1 cellular context compared by ENCODE assay signal in the genomic region with DNA sequence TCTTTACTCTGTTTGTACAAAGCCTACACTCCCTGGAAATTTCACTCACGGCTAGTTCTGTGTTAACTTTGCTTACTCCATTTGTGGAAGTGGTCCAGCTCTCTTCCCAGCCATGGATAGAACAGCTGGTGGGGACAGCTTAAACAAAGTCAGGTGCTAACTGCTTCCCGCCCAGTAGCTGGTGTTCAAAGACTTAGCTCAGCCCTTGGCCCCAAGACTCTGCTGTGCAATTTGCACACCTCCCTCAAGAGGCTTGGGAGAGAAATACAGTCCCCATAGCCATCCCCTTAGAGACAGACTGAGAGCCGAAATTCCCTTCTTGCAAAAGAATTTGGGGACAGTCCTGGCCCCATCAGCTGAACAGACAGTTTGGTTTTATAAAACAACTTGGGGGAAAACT.
TF ChIP-seq lines count a peak whose summit lies in the region.

No MANE protein-coding gene starts in this region.

TF ChIP-seq in HEK293, 187 proteins besides CTCF, POLR2A, EP300 and RAD21 (continued from another document):
- no peak for TF ChIP-seq ZNF600 (tag by site-specific recombination; IDR thresholded peaks at IDR 0.05)
- no peak for TF ChIP-seq GLI2 (tag by site-specific recombination; IDR thresholded peaks at IDR 0.05; ENCODE audit: borderline replicate concordance, low read depth)
- TF ChIP-seq ZNF280D (tag by site-specific recombination; IDR thresholded peaks at IDR 0.05), result no peak
- TF ChIP-seq, protein P1, sequence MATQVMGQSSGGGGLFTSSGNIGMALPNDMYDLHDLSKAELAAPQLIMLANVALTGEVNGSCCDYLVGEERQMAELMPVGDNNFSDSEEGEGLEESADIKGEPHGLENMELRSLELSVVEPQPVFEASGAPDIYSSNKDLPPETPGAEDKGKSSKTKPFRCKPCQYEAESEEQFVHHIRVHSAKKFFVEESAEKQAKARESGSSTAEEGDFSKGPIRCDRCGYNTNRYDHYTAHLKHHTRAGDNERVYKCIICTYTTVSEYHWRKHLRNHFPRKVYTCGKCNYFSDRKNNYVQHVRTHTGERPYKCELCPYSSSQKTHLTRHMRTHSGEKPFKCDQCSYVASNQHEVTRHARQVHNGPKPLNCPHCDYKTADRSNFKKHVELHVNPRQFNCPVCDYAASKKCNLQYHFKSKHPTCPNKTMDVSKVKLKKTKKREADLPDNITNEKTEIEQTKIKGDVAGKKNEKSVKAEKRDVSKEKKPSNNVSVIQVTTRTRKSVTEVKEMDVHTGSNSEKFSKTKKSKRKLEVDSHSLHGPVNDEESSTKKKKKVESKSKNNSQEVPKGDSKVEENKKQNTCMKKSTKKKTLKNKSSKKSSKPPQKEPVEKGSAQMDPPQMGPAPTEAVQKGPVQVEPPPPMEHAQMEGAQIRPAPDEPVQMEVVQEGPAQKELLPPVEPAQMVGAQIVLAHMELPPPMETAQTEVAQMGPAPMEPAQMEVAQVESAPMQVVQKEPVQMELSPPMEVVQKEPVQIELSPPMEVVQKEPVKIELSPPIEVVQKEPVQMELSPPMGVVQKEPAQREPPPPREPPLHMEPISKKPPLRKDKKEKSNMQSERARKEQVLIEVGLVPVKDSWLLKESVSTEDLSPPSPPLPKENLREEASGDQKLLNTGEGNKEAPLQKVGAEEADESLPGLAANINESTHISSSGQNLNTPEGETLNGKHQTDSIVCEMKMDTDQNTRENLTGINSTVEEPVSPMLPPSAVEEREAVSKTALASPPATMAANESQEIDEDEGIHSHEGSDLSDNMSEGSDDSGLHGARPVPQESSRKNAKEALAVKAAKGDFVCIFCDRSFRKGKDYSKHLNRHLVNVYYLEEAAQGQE (tag by site-specific recombination; IDR thresholded peaks at IDR 0.05), result no peak
- TF ChIP-seq ZNF623 (tag by site-specific recombination; IDR thresholded peaks at IDR 0.05), result no peak
- no peak for TF ChIP-seq KLF10 (tag by site-specific recombination; IDR thresholded peaks at IDR 0.05)
- TF ChIP-seq ZNF560 (tag by site-specific recombination; IDR thresholded peaks at IDR 0.05; ENCODE audit: borderline replicate concordance), result no peak
- peak; percentile 48; the same call in 1 of the 2 replicates for TF ChIP-seq MZF1 (tag by site-specific recombination; IDR thresholded peaks at IDR 0.05; ENCODE audit: borderline replicate concordance)
- TF ChIP-seq SP3 (tag by site-specific recombination; IDR thresholded peaks at IDR 0.05), result no peak
- no peak for TF ChIP-seq ZNF10 (tag by site-specific recombination; IDR thresholded peaks at IDR 0.05)
- peak; percentile 49; the same call in 1 of the 2 replicates for TF ChIP-seq OSR2 (tag by site-specific recombination; IDR thresholded peaks at IDR 0.05)
